27 cellular contexts compared by ENCODE assay signal in the genomic region with DNA sequence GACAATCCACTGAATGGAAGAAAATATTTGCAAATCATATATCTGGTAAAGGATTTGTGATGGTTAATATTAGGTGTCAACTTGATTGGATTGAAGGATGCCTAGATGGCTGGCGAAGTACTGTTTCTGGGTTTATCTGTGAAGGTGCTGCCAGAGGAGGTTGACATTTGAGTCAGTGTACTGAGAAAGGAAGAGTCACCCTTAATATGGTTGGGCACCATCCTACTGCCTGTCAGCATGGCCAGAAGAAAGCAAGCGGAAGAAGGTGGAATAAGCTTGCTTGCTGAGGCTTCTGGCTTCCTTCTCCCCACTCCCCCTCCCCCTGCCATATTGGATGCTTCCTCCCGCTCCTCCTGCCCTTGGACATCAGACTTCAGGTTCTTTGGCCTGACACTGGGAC.
"Had no signal": no experiment of that assay in that cellular context is flagged by ENCODE, and none has a peak within 500 bp of the region (broad histone marks: within the 10 kb centered on the region; RNA-seq: fewer than 3 reads in every experiment).

No MANE protein-coding gene starts in this region.

- H3K4me3 ChIP-seq: coronary artery, esophagus muscularis mucosa, gastrocnemius medialis, heart right ventricle, lower lobe of right lung, neural progenitor cell, psoas muscle, stomach, thyroid gland, upper lobe of left lung, uterus had no signal

- H3K4me3 Mint-ChIP-seq: memory B cell; mesothelial cell of epicardium; natural killer cell treated with Interleukin-12 subunit alpha and Interleukin-12 subunit beta and Interleukin-15 and Interleukin-18, amount 100 ng/mL, for 72 hours; neural progenitor cell; stimulated activated naive B cell treated with anti-CD40 and anti-IgM and Interleukin-4, amounts not matched to agents 10 μg/mL and 1 μg/mL and 100 μg/mL, for 72 hours had no signal

- FAIRE-seq: endometrium had no signal

- H3K27me3 Mint-ChIP-seq: memory B cell; stimulated activated naive B cell treated with anti-CD40 and anti-IgM and Interleukin-4, amounts not matched to agents 10 μg/mL and 1 μg/mL and 100 μg/mL, for 72 hours had no signal

- H2AFZ ChIP-seq: neural progenitor cell had no signal

- H3K9me3 Mint-ChIP-seq: natural killer cell treated with Interleukin-12 subunit alpha and Interleukin-12 subunit beta and Interleukin-15 and Interleukin-18, amount 100 ng/mL, for 72 hours had no signal

- H3K27ac ChIP-seq: epithelial cell of prostate, esophagus muscularis mucosa, lower lobe of right lung, neural progenitor cell, psoas muscle, thyroid gland had no signal

- H3K9me3 ChIP-seq: esophagus muscularis mucosa, gastrocnemius medialis, heart right ventricle, left lung, lower lobe of right lung, psoas muscle, spleen, stomach, thyroid gland, upper lobe of left lung, uterus had no signal

- H3K27me3 ChIP-seq: esophagus muscularis mucosa, gastrocnemius medialis, heart right ventricle, left lung, neural progenitor cell, spleen, stomach, thyroid gland, upper lobe of left lung, uterus had no signal

- H3K36me3 ChIP-seq: esophagus muscularis mucosa, gastrocnemius medialis, heart right ventricle, lower lobe of right lung, neural progenitor cell, spleen, stomach, thyroid gland, upper lobe of left lung, uterus had no signal

- H3K4me2 ChIP-seq: neural progenitor cell had no signal

- H3K36me3 Mint-ChIP-seq: natural killer cell treated with Interleukin-12 subunit alpha and Interleukin-12 subunit beta and Interleukin-15 and Interleukin-18, amount 100 ng/mL, for 72 hours; neural progenitor cell had no signal

- ATAC-seq: gastrocnemius medialis; heart right ventricle; lower lobe of right lung; natural killer cell treated with Interleukin-12 subunit alpha and Interleukin-12 subunit beta and Interleukin-15 and Interleukin-18, amount 100 ng/mL, for 72 hours; psoas muscle; sciatic nerve; stimulated activated naive B cell treated with anti-CD40 and anti-IgM and Interleukin-4, amounts not matched to agents 10 μg/mL and 1 μg/mL and 100 μg/mL, for 72 hours had no signal

- H3K9ac ChIP-seq: neural progenitor cell had no signal

- H3K27ac Mint-ChIP-seq: memory B cell; natural killer cell treated with Interleukin-12 subunit alpha and Interleukin-12 subunit beta and Interleukin-15 and Interleukin-18, amount 100 ng/mL, for 72 hours; neural progenitor cell; stimulated activated naive B cell treated with anti-CD40 and anti-IgM and Interleukin-4, amounts not matched to agents 10 μg/mL and 1 μg/mL and 100 μg/mL, for 72 hours had no signal

- DNase-seq: effector memory CD4-positive, alpha-beta T cell; gastrocnemius medialis; heart right ventricle; hypothalamus; islet precursor cell; left lung; lower lobe of right lung; psoas muscle; retina; spleen; stimulated activated CD4-positive, alpha-beta T cell treated with anti-CD3 and anti-CD28 coated beads, Interleukin-15, amount 100 ng/mL, for 24 hours; stimulated activated CD4-positive, alpha-beta T cell treated with anti-CD3 and anti-CD28 coated beads, Interleukin-1b, Interleukin-23, amount 100 ng/mL, for 48 hours; stimulated activated CD4-positive, alpha-beta T cell treated with anti-CD3 and anti-CD28 coated beads, Interleukin-4, amount 100 ng/mL, for 24 hours; stimulated activated naive B cell treated with anti-CD40 and anti-IgM and Interleukin-4, amounts not matched to agents 10 μg/mL and 1 μg/mL and 100 μg/mL, for 72 hours; stomach; thyroid gland; upper lobe of left lung; uterus had no signal
